ENCODE assay signal across 1 cellular context in the genomic region with DNA sequence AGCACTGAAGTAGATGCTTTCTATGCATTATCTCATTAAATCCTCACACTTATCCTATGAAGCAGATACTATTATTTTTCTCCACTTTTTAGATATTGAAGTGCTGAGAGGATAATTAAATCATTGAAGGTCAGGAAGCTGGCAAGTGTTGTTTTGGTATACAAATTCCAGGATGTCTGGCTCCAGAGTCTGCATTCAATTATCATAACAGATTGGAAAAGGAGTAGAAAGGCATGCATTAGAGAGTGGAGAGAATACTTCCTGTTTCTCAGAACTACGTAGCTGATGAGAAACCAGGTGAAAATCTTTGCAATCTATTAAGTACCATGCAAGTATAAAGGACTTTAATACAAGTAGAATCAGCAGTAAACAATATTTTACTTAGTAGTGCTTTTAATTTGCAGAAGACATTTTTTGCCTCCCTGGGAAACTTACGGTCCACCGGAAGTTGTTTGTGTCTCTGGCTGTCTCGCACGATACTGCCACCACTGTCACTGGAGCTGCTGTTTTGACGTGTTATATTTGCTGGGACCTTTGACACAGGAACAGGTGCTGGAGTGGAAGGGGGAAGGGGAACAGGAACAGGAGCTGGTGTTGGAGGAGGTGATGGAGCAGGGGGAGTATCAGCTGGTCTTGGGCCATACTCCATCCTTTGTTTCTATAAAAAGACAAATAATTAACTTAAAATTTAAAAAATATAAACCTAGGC.
TF ChIP-seq lines count a peak whose summit lies in the region.

No MANE protein-coding gene starts in this region.

TF ChIP-seq in HepG2, 621 proteins besides CTCF, POLR2A, EP300 and RAD21 (continued from another document):
- TF ChIP-seq, protein P1, sequence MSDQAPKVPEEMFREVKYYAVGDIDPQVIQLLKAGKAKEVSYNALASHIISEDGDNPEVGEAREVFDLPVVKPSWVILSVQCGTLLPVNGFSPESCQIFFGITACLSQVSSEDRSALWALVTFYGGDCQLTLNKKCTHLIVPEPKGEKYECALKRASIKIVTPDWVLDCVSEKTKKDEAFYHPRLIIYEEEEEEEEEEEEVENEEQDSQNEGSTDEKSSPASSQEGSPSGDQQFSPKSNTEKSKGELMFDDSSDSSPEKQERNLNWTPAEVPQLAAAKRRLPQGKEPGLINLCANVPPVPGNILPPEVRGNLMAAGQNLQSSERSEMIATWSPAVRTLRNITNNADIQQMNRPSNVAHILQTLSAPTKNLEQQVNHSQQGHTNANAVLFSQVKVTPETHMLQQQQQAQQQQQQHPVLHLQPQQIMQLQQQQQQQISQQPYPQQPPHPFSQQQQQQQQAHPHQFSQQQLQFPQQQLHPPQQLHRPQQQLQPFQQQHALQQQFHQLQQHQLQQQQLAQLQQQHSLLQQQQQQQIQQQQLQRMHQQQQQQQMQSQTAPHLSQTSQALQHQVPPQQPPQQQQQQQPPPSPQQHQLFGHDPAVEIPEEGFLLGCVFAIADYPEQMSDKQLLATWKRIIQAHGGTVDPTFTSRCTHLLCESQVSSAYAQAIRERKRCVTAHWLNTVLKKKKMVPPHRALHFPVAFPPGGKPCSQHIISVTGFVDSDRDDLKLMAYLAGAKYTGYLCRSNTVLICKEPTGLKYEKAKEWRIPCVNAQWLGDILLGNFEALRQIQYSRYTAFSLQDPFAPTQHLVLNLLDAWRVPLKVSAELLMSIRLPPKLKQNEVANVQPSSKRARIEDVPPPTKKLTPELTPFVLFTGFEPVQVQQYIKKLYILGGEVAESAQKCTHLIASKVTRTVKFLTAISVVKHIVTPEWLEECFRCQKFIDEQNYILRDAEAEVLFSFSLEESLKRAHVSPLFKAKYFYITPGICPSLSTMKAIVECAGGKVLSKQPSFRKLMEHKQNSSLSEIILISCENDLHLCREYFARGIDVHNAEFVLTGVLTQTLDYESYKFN (CRISPR knock-in tag; conservative IDR thresholded peaks at IDR 0.05), result no peak
- TF ChIP-seq ZMYM4 (CRISPR knock-in tag; IDR thresholded peaks at IDR 0.05) (no peak), ZNF564 (CRISPR knock-in tag; IDR thresholded peaks at IDR 0.05) (no peak), PHB2 (IDR thresholded peaks at IDR 0.05; ENCODE audit: partially characterized antibody) (no peak)
